In the genomic region with DNA sequence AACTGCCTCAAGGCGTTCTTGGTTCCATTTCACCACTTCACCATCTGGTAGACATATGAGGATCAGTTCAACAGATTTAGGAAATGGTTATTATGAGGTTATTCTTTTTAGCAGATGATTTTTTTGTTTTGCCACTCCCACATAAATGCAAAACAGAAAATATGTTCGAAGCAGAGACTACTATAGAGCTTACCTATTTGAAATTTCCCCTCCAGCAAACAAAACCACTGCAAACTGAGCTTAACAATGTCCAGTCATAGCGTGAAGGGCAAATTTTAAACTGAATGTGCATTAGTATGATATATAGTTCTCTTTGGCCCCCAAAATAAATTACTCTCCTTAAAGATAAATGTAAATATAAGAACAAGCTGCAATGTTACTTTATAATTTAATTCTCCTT, we compare ENCODE assay signal across 20 cellular contexts.
"Had no signal": no experiment of that assay in that cellular context is flagged by ENCODE, and none has a peak within 500 bp of the region (broad histone marks: within the 10 kb centered on the region; RNA-seq: fewer than 3 reads in every experiment).

No MANE protein-coding gene starts in this region.

- H3K4me3 ChIP-seq: dorsolateral prefrontal cortex, gastroesophageal sphincter, hepatocyte, left ventricle myocardium inferior, lower lobe of right lung, ovary, right atrium auricular region, suprapubic skin, thyroid gland, upper lobe of left lung, uterus had no signal

- ATAC-seq: gastroesophageal sphincter, left cardiac atrium, lower lobe of right lung, natural killer cell had no signal

- H3K79me2 ChIP-seq: hepatocyte had no signal

- H3K9me3 ChIP-seq: gastroesophageal sphincter, lower lobe of right lung, ovary, right atrium auricular region, thyroid gland, upper lobe of left lung, uterus had no signal

- H3K4me1 ChIP-seq: gastroesophageal sphincter, left ventricle myocardium inferior, lower lobe of right lung, right atrium auricular region, suprapubic skin, thyroid gland, upper lobe of left lung, uterus had no signal

- H3K36me3 ChIP-seq: gastroesophageal sphincter, left ventricle myocardium inferior, lower lobe of right lung, ovary, right atrium auricular region, suprapubic skin, thyroid gland, upper lobe of left lung, uterus had no signal

- H2AFZ ChIP-seq: hepatocyte had no signal

- H3K4me2 ChIP-seq: hepatocyte had no signal

- H3K27me3 ChIP-seq: dorsolateral prefrontal cortex, gastroesophageal sphincter, hepatocyte, ovary, right atrium auricular region, suprapubic skin, thyroid gland, upper lobe of left lung, uterus had no signal

- DNase-seq: cortex of kidney; dorsolateral prefrontal cortex; effector CD8-positive, alpha-beta T cell; kidney; left cardiac atrium; left ventricle myocardium inferior; lower lobe of right lung; natural killer cell; nucleus accumbens; ovary; small intestine; stimulated activated CD4-positive, alpha-beta T cell treated with anti-CD3 and anti-CD28 coated beads, Interleukin-12 subunit alpha, Interleukin-12 subunit beta, amount 100 ng/mL, for 4 hours; stimulated activated naive CD4-positive, alpha-beta T cell; thyroid gland; upper lobe of left lung; uterus had no signal

- H3K27ac ChIP-seq: dorsolateral prefrontal cortex, gastroesophageal sphincter, hepatocyte, left ventricle myocardium inferior, lower lobe of right lung, ovary, right atrium auricular region, suprapubic skin, thyroid gland, upper lobe of left lung, uterus had no signal
